In the genomic region with DNA sequence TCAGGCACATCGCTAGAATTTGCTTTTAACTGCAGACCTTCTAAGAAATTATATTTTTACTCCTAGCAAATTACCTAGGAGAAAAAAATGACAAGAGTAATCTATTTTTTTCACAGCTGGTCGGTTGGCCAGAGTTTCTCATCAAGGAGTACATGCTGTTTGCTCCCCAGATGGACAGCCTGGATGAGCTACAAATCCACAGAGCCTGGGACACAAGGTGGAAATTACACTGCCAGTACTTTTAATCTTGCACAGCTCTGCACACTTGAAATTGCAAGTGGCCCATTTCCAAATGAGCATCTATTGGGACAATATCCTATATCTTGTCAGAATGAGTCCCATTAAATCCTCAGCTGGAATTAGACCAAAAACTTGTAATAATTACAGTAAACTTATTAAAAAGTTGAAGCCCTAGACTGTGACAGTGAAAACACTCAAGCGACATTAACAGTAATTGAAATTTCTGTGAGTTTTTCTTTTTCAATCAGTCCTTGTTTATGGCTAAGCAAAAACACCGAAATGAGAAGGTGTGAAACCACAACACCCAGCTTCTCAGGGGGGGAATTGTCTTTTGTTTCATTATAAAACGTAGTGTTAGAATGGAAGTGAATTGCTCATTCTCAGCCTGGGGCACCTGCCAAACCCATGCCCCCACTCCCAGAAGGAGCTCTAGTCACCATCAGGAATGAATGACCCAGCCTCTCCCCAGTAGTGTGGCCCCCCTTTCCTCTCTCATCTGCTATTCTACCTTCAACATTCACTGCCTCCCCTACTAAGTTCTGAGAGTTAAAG, we compare ENCODE assay signal across 11 cellular contexts.
DNase-seq lines count a peak whose midpoint lies in the region; ATAC-seq lines count a peak whose summit lies in the region.
"Had no signal": no experiment of that assay in that cellular context is flagged by ENCODE, and none has a peak within 500 bp of the region (broad histone marks: within the 10 kb centered on the region; RNA-seq: fewer than 3 reads in every experiment).

No MANE protein-coding gene starts in this region.

- H3K9me3 Mint-ChIP-seq in immature natural killer cell, result peaks cover 3 to 9% (median 7%) of the 10 kb centered on the region in 6 donors

- peaks cover 4 to 9% (median 6%) of the 10 kb centered on the region in 3 donors for H3K36me3 Mint-ChIP-seq in immature natural killer cell

- H3K4me1 Mint-ChIP-seq in immature natural killer cell, result peaks cover 25 to 31% of the 10 kb centered on the region in 2 donors

- H3K27ac Mint-ChIP-seq in immature natural killer cell, result peak overlapping the region in 2 of 6 donors; percentile 2 to 62
- H3K27ac Mint-ChIP-seq: activated naive CD8-positive, alpha-beta T cell; naive B cell had no signal

- peak overlapping the region; percentile 31 to 75 (median 61) for H3K4me3 Mint-ChIP-seq in immature natural killer cell
- H3K4me3 Mint-ChIP-seq: activated naive CD8-positive, alpha-beta T cell; naive B cell had no signal

- peak; percentile 16 for DNase-seq in NK-92 treated with Interleukin-12 subunit alpha and Interleukin-12 subunit beta, amount 100 ng/mL, for 24 hours (lab: John Stamatoyannopoulos, UW)
- DNase-seq in NK-92 (lab: John Stamatoyannopoulos, UW; ENCODE audit: unreplicated experiment) (no peak), immature natural killer cell (peak; percentile 47 to 56 (median 50)), AG08396 (ENCODE audit: low spot score) (no peak), UCSD-AML1 (lab: John Stamatoyannopoulos, UW; ENCODE audit: unreplicated experiment) (no peak), NCI-H82 (lab: John Stamatoyannopoulos, UW) (no peak)
- DNase-seq: 8988T, naive B cell had no signal

- peaks cover 5 to 22% (median 17%) of the 10 kb centered on the region in 3 donors for H3K27me3 Mint-ChIP-seq in immature natural killer cell (ENCODE audit: low read depth in 3 of 3)
- H3K27me3 Mint-ChIP-seq: naive B cell had no signal

- ATAC-seq in GM21367 (IDR thresholded peaks at IDR 0.05; ENCODE audit: unreplicated experiment) (peak; percentile 55), HG03460 (IDR thresholded peaks at IDR 0.05; ENCODE audit: unreplicated experiment) (peak; percentile 83)

Comparison
In these comparisons a context has a peak if more than half of its experiments do, and no peak if none do; other contexts are left out.
1. DNase-seq: peak in NK-92 treated with Interleukin-12 subunit alpha and Interleukin-12 subunit beta, amount 100 ng/mL, for 24 hours (single experiment) and immature natural killer cell (3 of 3); none in NK-92 (single experiment), AG08396 (single experiment), UCSD-AML1 (single experiment) and NCI-H82 (single experiment).